ENCODE assay signal across 10 cellular contexts in the genomic region with DNA sequence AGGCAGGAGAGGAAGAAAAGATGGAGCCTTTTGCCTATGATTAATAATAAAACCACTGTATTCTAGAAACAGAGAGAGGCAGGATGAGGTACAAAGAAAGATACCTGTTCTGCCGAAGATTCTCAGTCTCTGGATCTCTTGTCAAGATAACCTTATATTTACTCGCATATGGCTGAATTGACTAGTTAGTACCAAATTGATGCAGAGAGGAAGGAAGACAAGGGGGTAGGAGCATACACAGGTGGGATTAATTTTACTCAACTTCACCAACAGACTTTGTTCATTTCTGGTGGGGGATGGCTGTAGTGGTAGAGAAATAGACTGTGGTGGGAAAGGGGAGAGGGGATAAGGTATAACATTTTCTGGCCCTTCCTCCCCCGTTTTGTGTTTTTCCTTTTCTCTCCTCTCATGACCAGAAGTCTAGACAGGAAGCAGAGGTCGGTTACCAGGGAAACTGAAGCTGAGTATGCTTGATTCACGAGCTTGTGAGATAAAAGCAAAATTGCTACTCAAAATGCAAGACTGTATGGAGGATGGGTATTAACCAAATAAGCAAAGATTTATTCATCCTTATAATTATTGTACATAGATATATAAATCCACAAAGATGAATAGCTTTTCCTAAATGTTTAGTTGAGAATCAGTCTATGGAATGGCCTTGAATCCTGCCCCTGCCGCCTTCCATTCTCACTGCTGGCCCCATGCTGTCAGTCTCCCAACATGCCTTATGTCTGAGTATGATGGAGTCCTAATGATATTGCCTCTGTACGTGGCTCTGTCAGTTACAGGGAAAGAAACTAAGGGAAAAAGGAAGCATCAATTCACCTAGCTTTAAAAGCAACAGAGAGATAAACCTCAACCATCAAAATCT. TPM values are rescaled to one million over a fixed set of nuclear protein-coding genes. Genes with fewer than 3 reads are reported as not detected.
DNase-seq lines count a peak whose midpoint lies in the region; ATAC-seq, FAIRE-seq and TF ChIP-seq lines count a peak whose summit lies in the region.
"Had no signal": no experiment of that assay in that cellular context is flagged by ENCODE, and none has a peak within 500 bp of the region (broad histone marks: within the 10 kb centered on the region; RNA-seq: fewer than 3 reads in every experiment).

No MANE protein-coding gene starts in this region.

- no peaks in the 10 kb centered on the region for H3K79me2 ChIP-seq in K562 (ENCODE audit: control insufficient read depth, insufficient read depth, low read length)

- no peak for TF ChIP-seq EP300 in K562 (IDR thresholded peaks at IDR 0.05; ENCODE audit: low read length)

- peaks cover 9% of the 10 kb centered on the region for H3K9me3 Mint-ChIP-seq in nephron

- no peak overlapping the region; the same call in 1 of the 2 replicates for H3K4me2 ChIP-seq in K562 (ENCODE audit: insufficient read depth, low read length)

- no peak for FAIRE-seq in K562 (lab: Jason Lieb, UNC)
- FAIRE-seq in frontal cortex (lab: Jason Lieb, UNC) = no peak
- FAIRE-seq: H1 had no signal

- no TSS peak for BruUV-seq in K562 (replicated peaks; lab: Mats Ljungman, UMichigan)

- H3K4me3 Mint-ChIP-seq in nephron = peak overlapping the region; percentile 42 to 60 (median 51)

- H3K4me1 Mint-ChIP-seq in nephron = peaks cover 21% of the 10 kb centered on the region

- TF ChIP-seq POLR2A in K562 (conservative IDR thresholded peaks at IDR 0.05) = no peak

- H3K9me1 ChIP-seq in K562 (ENCODE audit: control insufficient read depth, insufficient read depth, low read length) = no peaks in the 10 kb centered on the region

- H3K4me1 ChIP-seq in K562 (replicated peaks in 1 of 2; ENCODE audit: control insufficient read depth in 2 of 2, insufficient read depth in 2 of 2, low read length in 2 of 2) = peaks cover 0 to 2% of the 10 kb centered on the region in 2 experiments; a peak in 2 of 5 replicates
- H3K4me1 ChIP-seq: SJSA1 had no signal

- intact Hi-C loops in K562 (cut with micrococcal nuclease) = loop anchor here (1.0 to 10.0 kb wide), 4 partner anchors 52 to 412 kb away; a partner anchor contains a TSS

- in situ Hi-C loops in K562 (cut with MboI) = loop anchor here (25.0 kb wide), 1 partner anchor 420 kb away; no protein-coding TSS in a partner anchor

- no peak for TF ChIP-seq RAD21 in K562 (CRISPR knock-in tag; conservative IDR thresholded peaks at IDR 0.05 in 1 of 2, IDR thresholded peaks at IDR 0.05 in 1 of 2)

- H3K36me3 ChIP-seq in K562 (ENCODE audit: control insufficient read depth, insufficient read depth, low read length) = no peaks in the 10 kb centered on the region
- H3K36me3 ChIP-seq: SJSA1 had no signal

- peaks cover 2% of the 10 kb centered on the region; the same call in 1 of the 2 replicates for H3K9me3 ChIP-seq in K562 (replicated peaks; ENCODE audit: control insufficient read depth, insufficient read depth, low read depth, low read length)
- H3K9me3 ChIP-seq: SJSA1 had no signal

- no peaks in the 10 kb centered on the region for H3K27me3 Mint-ChIP-seq in nephron (ENCODE audit: low read depth)

- POLR2A ChIA-PET in K562 (lab: Yijun Ruan, JAX) = no interaction called here

- ATAC-seq in K562 (no peak), HG02678 (IDR thresholded peaks at IDR 0.05; ENCODE audit: unreplicated experiment) (no peak)

- DNase-seq in EH (ENCODE audit: low read depth) = peak; percentile 29
- peak; percentile 52 for DNase-seq in NCI-H2227 treated with DMSO at 0.1 percent for 48 hours (lab: John Stamatoyannopoulos, UW)
- DNase-seq in K562 (ENCODE audit: extremely low read depth in 1 of 4, low spot score in 3 of 4) = peak in 1 of 4 experiments; percentile 8
- DNase-seq in NCI-H128 (lab: John Stamatoyannopoulos, UW; ENCODE audit: unreplicated experiment) = no peak
- no peak for DNase-seq in frontal cortex (ENCODE audit: low spot score in 2 of 2)
- no peak for DNase-seq in LoVo (ENCODE audit: low spot score)

- CTCF ChIA-PET in K562 (lab: Yijun Ruan, JAX; ENCODE audit: low intra/inter-chr PET ratio) = interaction anchor here (0.8 kb wide), 1 partner anchor 632 kb away, joined by 3 read pairs; no protein-coding TSS in a partner anchor

- TF ChIP-seq CTCF in K562 (IDR thresholded peaks at IDR 0.05 in 2 of 3, conservative IDR thresholded peaks at IDR 0.05 in 1 of 3; ENCODE audit: insufficient read depth in 2 of 3, low read depth in 1 of 3, low read length in 3 of 3) (no peak), nephron (IDR thresholded peaks at IDR 0.05; ENCODE audit: unreplicated experiment in 3 of 3) (no peak)

- peak overlapping the region; percentile 89 to 93 (median 92) for H3K27ac Mint-ChIP-seq in nephron

- 12% methylated on average over 6 of the region's 7 CpGs for WGBS in K562 (ENCODE audit: insufficient coverage, low coverage, missing lambda C conversion rate)

- H3K27ac ChIP-seq in K562 (ENCODE audit: extremely low read depth, low read depth, low read length) = no peak overlapping the region
- H3K27ac ChIP-seq: SJSA1 had no signal

- H2AFZ ChIP-seq in K562 (ENCODE audit: low read depth, low read length) = peak overlapping the region; percentile 32; the same call in 1 of the 2 replicates

- no peaks in the 10 kb centered on the region for H4K20me1 ChIP-seq in K562 (replicated peaks; ENCODE audit: control insufficient read depth, insufficient read depth, low read length)

- no peaks in the 10 kb centered on the region for H3K27me3 ChIP-seq in K562 (ENCODE audit: control insufficient read depth in 2 of 2, insufficient read depth in 2 of 2, low read length in 2 of 2)
- H3K27me3 ChIP-seq: SJSA1 had no signal

- no peaks in the 10 kb centered on the region for H3K36me3 Mint-ChIP-seq in nephron (ENCODE audit: low read depth)

- H3K9ac ChIP-seq in K562 (ENCODE audit: insufficient read depth in 1 of 2, low read depth in 2 of 2, low read length in 2 of 2) = no peak overlapping the region

- no peak overlapping the region for H3K4me3 ChIP-seq in K562
- H3K4me3 ChIP-seq: SJSA1 had no signal

RNA-seq across cellular contexts. Expression of a gene that starts 17.8 kb away (rescaled TPM):
- total RNA-seq in K562 (2011; cell fraction: chromatin; rRNA removed; ENCODE audit: low replicate concordance) = not detected in 2 replicates
- not detected in 2 replicates for total RNA-seq in K562 (2011; cell fraction: nucleolus; rRNA removed)
- not detected in 2 replicates for total RNA-seq in K562 (2011; cell fraction: nucleoplasm; rRNA removed)
- total RNA-seq in K562 (2014; rRNA removed) (12.7 and 13.8 TPM in 2 replicates), K562 (2014; rRNA removed; fragmentation: Illumina TruSeq; extraction: Trizol) (23.1 and 24.3 TPM in 2 replicates), K562 (2015; rRNA removed; fragmentation: Illumina TruSeq; extraction: Trizol) (16.1 and 16.5 TPM in 2 replicates), K562 (2021) (8.6 and 9.3 TPM in 2 replicates), frontal cortex (not detected)
- polyA plus RNA-seq in K562 (2011; rRNA removed) (1.3 and 1.8 TPM in 2 replicates), K562 (2014; fragmentation: Illumina TruSeq; extraction: Trizol) (13.4 and 13.8 TPM in 2 replicates), K562 (2014; fragmentation: Nextera tagmentation; extraction: Ambion mirVana) (10 to 100 TPM; 28.1 to 36.0 TPM), K562 (2014; rRNA removed) (12.8 and 19.7 TPM in 2 replicates)
- polyA plus RNA-seq in K562 (2011; cell fraction: cytosol; rRNA removed) = 0.24 and 0.94 TPM in 2 replicates
- polyA plus RNA-seq in K562 (2011; cell fraction: nucleus; rRNA removed) = 0.98 and 1.0 TPM in 2 replicates
- polyA plus RNA-seq in K562 (2012) = 22.4 and 23.2 TPM in 2 replicates
- 0.77 TPM in 1 of 2 replicates, not detected in the other for polyA minus RNA-seq in K562 (2011; rRNA and poly(A)+ RNA removed)
- not detected in 2 replicates for polyA minus RNA-seq in K562 (2011; cell fraction: cytosol; rRNA and poly(A)+ RNA removed)
- polyA minus RNA-seq in K562 (2011; cell fraction: nucleus; rRNA and poly(A)+ RNA removed) = not detected in 2 replicates
- total RNA-seq: H1, SJSA1 had no signal
- polyA plus RNA-seq: H1 had no signal

RNA-seq across cellular contexts. Expression of a gene that starts 26.3 kb away (rescaled TPM):
- total RNA-seq in K562 (2011; cell fraction: chromatin; rRNA removed; ENCODE audit: low replicate concordance) = 20.8 and 24.2 TPM in 2 replicates
- 22.8 and 33.0 TPM in 2 replicates for total RNA-seq in K562 (2011; cell fraction: nucleolus; rRNA removed)
- 22.7 and 28.9 TPM in 2 replicates for total RNA-seq in K562 (2011; cell fraction: nucleoplasm; rRNA removed)
- total RNA-seq in K562 (2014; rRNA removed) (30.2 and 37.7 TPM in 2 replicates), K562 (2014; rRNA removed; fragmentation: Illumina TruSeq; extraction: Trizol) (25.1 and 27.0 TPM in 2 replicates), K562 (2015; rRNA removed; fragmentation: Illumina TruSeq; extraction: Trizol) (14.6 and 16.3 TPM in 2 replicates), K562 (2021) (27.2 and 31.3 TPM in 2 replicates), frontal cortex (50.1 TPM)
- polyA plus RNA-seq in K562 (2011; rRNA removed) (75.3 and 88.1 TPM in 2 replicates), K562 (2014; fragmentation: Illumina TruSeq; extraction: Trizol) (41.9 and 48.2 TPM in 2 replicates), K562 (2014; fragmentation: Nextera tagmentation; extraction: Ambion mirVana) (100 to 1,000 TPM in 1 of 2 experiments, 10 to 100 TPM in 1; 43.5 to 101 TPM), K562 (2014; rRNA removed) (33.4 and 37.0 TPM in 2 replicates)
- 83.8 and 113 TPM in 2 replicates for polyA plus RNA-seq in K562 (2011; cell fraction: cytosol; rRNA removed)
- polyA plus RNA-seq in K562 (2011; cell fraction: nucleus; rRNA removed) = 110 and 135 TPM in 2 replicates
- polyA plus RNA-seq in K562 (2012) = 63.1 and 67.4 TPM in 2 replicates
- 54.0 and 59.0 TPM in 2 replicates for polyA minus RNA-seq in K562 (2011; rRNA and poly(A)+ RNA removed)
- polyA minus RNA-seq in K562 (2011; cell fraction: cytosol; rRNA and poly(A)+ RNA removed) = 21.8 and 34.0 TPM in 2 replicates
- 15.2 and 25.0 TPM in 2 replicates for polyA minus RNA-seq in K562 (2011; cell fraction: nucleus; rRNA and poly(A)+ RNA removed)
- total RNA-seq: SJSA1 had no signal

RNA-seq across cellular contexts. Expression of a gene that starts 31.8 kb away (rescaled TPM):
- not detected in 2 replicates for total RNA-seq in K562 (2011; cell fraction: chromatin; rRNA removed; ENCODE audit: low replicate concordance)
- not detected in 2 replicates for total RNA-seq in K562 (2011; cell fraction: nucleolus; rRNA removed)
- total RNA-seq in K562 (2011; cell fraction: nucleoplasm; rRNA removed) = not detected in 2 replicates
- total RNA-seq in K562 (2014; rRNA removed) (0.59 and 0.78 TPM in 2 replicates), K562 (2014; rRNA removed; fragmentation: Illumina TruSeq; extraction: Trizol) (1.6 and 2.1 TPM in 2 replicates), K562 (2015; rRNA removed; fragmentation: Illumina TruSeq; extraction: Trizol) (1.2 and 2.1 TPM in 2 replicates), K562 (2021) (0.78 TPM in 1 of 2 replicates, not detected in the other), frontal cortex (not detected)
- polyA plus RNA-seq in K562 (2011; rRNA removed) (0.40 and 2.4 TPM in 2 replicates), K562 (2014; fragmentation: Illumina TruSeq; extraction: Trizol) (1.3 and 1.4 TPM in 2 replicates), K562 (2014; fragmentation: Nextera tagmentation; extraction: Ambion mirVana) (1 to 10 TPM; 3.0 to 3.7 TPM), K562 (2014; rRNA removed) (0.22 and 0.77 TPM in 2 replicates)
- 0.18 and 1.7 TPM in 2 replicates for polyA plus RNA-seq in K562 (2011; cell fraction: cytosol; rRNA removed)
- 0.66 TPM in 1 of 2 replicates, not detected in the other for polyA plus RNA-seq in K562 (2011; cell fraction: nucleus; rRNA removed)
- 1.9 and 2.2 TPM in 2 replicates for polyA plus RNA-seq in K562 (2012)
- 1.1 TPM in 1 of 2 replicates, not detected in the other for polyA minus RNA-seq in K562 (2011; rRNA and poly(A)+ RNA removed)
- not detected in 2 replicates for polyA minus RNA-seq in K562 (2011; cell fraction: cytosol; rRNA and poly(A)+ RNA removed)
- 0.67 TPM in 1 of 2 replicates, not detected in the other for polyA minus RNA-seq in K562 (2011; cell fraction: nucleus; rRNA and poly(A)+ RNA removed)
- total RNA-seq: H1, SJSA1 had no signal
- polyA plus RNA-seq: H1 had no signal

RNA-seq across cellular contexts. Expression of a gene that starts 56.9 kb away (rescaled TPM):
- 7.7 and 17.0 TPM in 2 replicates for total RNA-seq in K562 (2011; cell fraction: chromatin; rRNA removed; ENCODE audit: low replicate concordance)
- 14.5 TPM in 2 replicates for total RNA-seq in K562 (2011; cell fraction: nucleolus; rRNA removed)
- 12.2 and 13.9 TPM in 2 replicates for total RNA-seq in K562 (2011; cell fraction: nucleoplasm; rRNA removed)
- total RNA-seq in K562 (2014; rRNA removed) (9.4 and 14.6 TPM in 2 replicates), K562 (2014; rRNA removed; fragmentation: Illumina TruSeq; extraction: Trizol) (9.2 and 11.1 TPM in 2 replicates), K562 (2015; rRNA removed; fragmentation: Illumina TruSeq; extraction: Trizol) (13.0 and 13.3 TPM in 2 replicates), K562 (2021) (25.9 and 28.9 TPM in 2 replicates), frontal cortex (1.6 TPM)
- polyA plus RNA-seq in K562 (2011; rRNA removed) (27.6 and 36.8 TPM in 2 replicates), K562 (2014; fragmentation: Illumina TruSeq; extraction: Trizol) (27.4 and 28.9 TPM in 2 replicates), K562 (2014; fragmentation: Nextera tagmentation; extraction: Ambion mirVana) (10 to 100 TPM; 16.4 to 34.2 TPM), K562 (2014; rRNA removed) (27.0 and 31.3 TPM in 2 replicates)
- polyA plus RNA-seq in K562 (2011; cell fraction: cytosol; rRNA removed) = 45.1 and 53.9 TPM in 2 replicates
- 22.9 and 27.9 TPM in 2 replicates for polyA plus RNA-seq in K562 (2011; cell fraction: nucleus; rRNA removed)
- polyA plus RNA-seq in K562 (2012) = 21.1 and 25.1 TPM in 2 replicates
- polyA minus RNA-seq in K562 (2011; rRNA and poly(A)+ RNA removed) = 17.6 and 22.8 TPM in 2 replicates
- 18.5 and 19.0 TPM in 2 replicates for polyA minus RNA-seq in K562 (2011; cell fraction: cytosol; rRNA and poly(A)+ RNA removed)
- polyA minus RNA-seq in K562 (2011; cell fraction: nucleus; rRNA and poly(A)+ RNA removed) = 7.7 and 9.8 TPM in 2 replicates

Comparison
In these comparisons a context has a peak if more than half of its experiments do, and no peak if none do; other contexts are left out.
1. DNase-seq: peak in EH (single experiment) and NCI-H2227 treated with DMSO at 0.1 percent for 48 hours (single experiment); none in NCI-H128 (single experiment), frontal cortex (0 of 2) and LoVo (single experiment).